ENCODE assay signal across 11 cellular contexts in the genomic region with DNA sequence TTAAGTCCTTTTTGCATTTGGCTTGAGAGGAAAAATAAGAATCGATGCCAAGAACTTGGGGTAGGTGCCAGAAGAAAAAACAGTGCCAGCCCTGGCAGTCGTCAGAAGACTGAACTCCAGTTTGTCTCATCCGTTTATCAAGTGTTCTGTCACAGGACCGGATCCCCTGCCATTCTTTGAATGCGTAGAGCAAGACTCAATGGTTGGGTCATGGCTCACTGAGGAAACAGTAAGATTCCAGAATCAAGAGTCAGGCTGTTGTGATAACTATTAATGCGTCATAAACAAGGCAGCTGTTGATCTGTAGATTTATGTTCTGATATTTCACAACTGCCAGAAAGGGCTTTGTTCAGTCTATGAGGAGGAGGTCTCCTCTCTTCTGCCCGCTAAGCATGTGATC.
DNase-seq lines count a peak whose midpoint lies in the region; ATAC-seq, FAIRE-seq and TF ChIP-seq lines count a peak whose summit lies in the region.
"Had no signal": no experiment of that assay in that cellular context is flagged by ENCODE, and none has a peak within 500 bp of the region (broad histone marks: within the 10 kb centered on the region; RNA-seq: fewer than 3 reads in every experiment).

No MANE protein-coding gene starts in this region.

- ATAC-seq in HG02610 (IDR thresholded peaks at IDR 0.05; ENCODE audit: unreplicated experiment) (no peak), GM18498 (IDR thresholded peaks at IDR 0.05; ENCODE audit: unreplicated experiment) (no peak)
- ATAC-seq: GM12878 had no signal

- H3K36me3 ChIP-seq in right atrium auricular region, result no peaks in the 10 kb centered on the region

- no peaks in the 10 kb centered on the region for H3K27me3 ChIP-seq in right atrium auricular region

- no peak for FAIRE-seq in GM19239 (lab: Jason Lieb, UNC)
- FAIRE-seq: GM12878 had no signal

- H3K9me3 ChIP-seq in right atrium auricular region, result peaks cover 0 to 4% of the 10 kb centered on the region in 2 donors

- H3K27ac ChIP-seq in right atrium auricular region, result peak overlapping the region; percentile 10 to 66

- H3K4me3 ChIP-seq in astrocyte of the cerebellum (ENCODE audit: low read depth, low read length) (no peak overlapping the region), right atrium auricular region (no peak overlapping the region)
- H3K4me3 ChIP-seq: GM12878 had no signal

- no peak for TF ChIP-seq CTCF in astrocyte of the cerebellum (IDR thresholded peaks at IDR 0.05; ENCODE audit: low read depth, low read length, missing control alignments)
- no peak for TF ChIP-seq CTCF in right atrium auricular region (IDR thresholded peaks at IDR 0.05)

- DNase-seq in HCEC 1CT (peak; percentile 98), astrocyte of the cerebellum (ENCODE audit: low read depth) (peak; percentile 78), right atrium auricular region (ENCODE audit: low spot score) (peak; percentile 90), smooth muscle cell of the brain vasculature (ENCODE audit: low read depth, low spot score) (peak; percentile 54), GM19239 (ENCODE audit: insufficient read length, low spot score) (no peak)
- no peak for DNase-seq in activated CD4-positive, alpha-beta T cell treated with anti-CD3 and anti-CD28 coated beads for 4 hours
- DNase-seq: NCI-H2171; stimulated activated CD4-positive, alpha-beta T cell treated with anti-CD3 and anti-CD28 coated beads, Interleukin-15, amount 100 ng/mL, for 24 hours had no signal

- H3K4me1 ChIP-seq in right atrium auricular region, result peaks cover 0 to 11% of the 10 kb centered on the region in 2 donors

- in situ Hi-C loops in astrocyte of the cerebellum (cut with HindIII; ENCODE audit: low sequenced_read_pairs), result no loop called here

Comparison
In these comparisons a context has a peak if more than half of its experiments do, and no peak if none do; other contexts are left out.
1. DNase-seq: peak in HCEC 1CT (single experiment), astrocyte of the cerebellum (single experiment), right atrium auricular region (single experiment) and smooth muscle cell of the brain vasculature (single experiment); none in activated CD4-positive, alpha-beta T cell treated with anti-CD3 and anti-CD28 coated beads for 4 hours (0 of 2) and GM19239 (single experiment).